In the genomic region with DNA sequence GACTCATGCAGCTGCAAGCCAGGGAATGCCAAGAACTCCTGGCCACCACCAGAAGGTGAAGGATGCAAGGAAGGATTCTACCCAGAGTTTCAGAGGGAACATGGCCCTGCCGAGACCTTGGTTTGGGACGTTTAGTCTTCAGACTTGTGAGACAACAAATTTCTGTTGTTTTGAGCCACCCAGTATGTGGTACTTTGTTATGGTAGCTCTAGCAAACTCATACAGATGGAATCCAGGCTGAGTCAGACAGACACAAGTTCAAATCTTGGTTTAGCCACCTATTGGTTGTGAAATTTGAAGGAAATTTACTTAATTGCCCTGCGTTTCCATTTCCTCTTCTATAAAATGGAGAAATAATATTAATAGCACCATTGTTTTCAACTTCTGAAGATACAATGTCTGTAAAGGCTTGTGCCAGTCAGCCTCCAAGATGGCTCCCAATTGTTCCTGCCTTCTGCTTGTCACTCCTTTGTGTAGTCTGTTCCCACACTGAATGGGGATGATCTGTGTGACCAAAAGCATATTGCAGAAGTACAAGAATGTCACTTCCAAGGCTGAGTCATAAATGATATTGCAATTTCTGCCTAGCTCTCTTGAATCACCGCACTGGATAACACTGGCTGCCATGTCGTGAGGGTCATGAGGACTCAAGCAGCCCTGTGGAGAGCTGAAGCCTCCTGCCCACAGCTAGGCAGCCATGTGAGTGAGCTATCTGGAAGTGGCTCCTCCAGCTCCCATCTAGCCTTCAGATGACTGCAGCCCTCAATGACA, we compare ENCODE assay signal across 17 cellular contexts.
A peak's percentile ranks its signal among the peaks of the same experiment; 100 is the strongest.
DNase-seq lines count a peak whose midpoint lies in the region; ATAC-seq and TF ChIP-seq lines count a peak whose summit lies in the region.
"Had no signal": no experiment of that assay in that cellular context is flagged by ENCODE, and none has a peak within 500 bp of the region (broad histone marks: within the 10 kb centered on the region; RNA-seq: fewer than 3 reads in every experiment).

No MANE protein-coding gene starts in this region.

- ATAC-seq in omental fat pad (ENCODE audit: low FRiP score) (peak; percentile 42), HG02798 (IDR thresholded peaks at IDR 0.05; ENCODE audit: poor library complexity, unreplicated experiment) (no peak), esophagus mucosa (no peak)
- ATAC-seq: body of pancreas; stimulated activated naive CD8-positive, alpha-beta T cell treated with anti-CD3 and anti-CD28 coated beads, Interleukin-15, Interleukin-2, amounts not matched to agents 100 U/mL and 50 U/mL, for 24 hours had no signal

- H3K9me3 ChIP-seq in OCI-LY7 (ENCODE audit: low read length), result 0 out of 2 replicates have a peak, but pooled peaks cover 10% of the 10 kb centered on the region
- H3K9me3 ChIP-seq: body of pancreas, HAP-1, left ventricle myocardium inferior had no signal

- DNase-seq in GM03348 (ENCODE audit: low spot score) (peak; percentile 27), NOMO-1 treated with DMSO at 0.1 percent for 48 hours (lab: John Stamatoyannopoulos, UW; ENCODE audit: unreplicated experiment) (peak; percentile 86), endothelial cell (ENCODE audit: low spot score) (no peak), omental fat pad (ENCODE audit: low spot score) (no peak), OCI-LY7 (ENCODE audit: low spot score) (no peak)
- no peak for DNase-seq in activated CD4-positive, alpha-beta T cell treated with anti-CD3 and anti-CD28 coated beads for 4 hours
- DNase-seq: activated effector memory CD4-positive, alpha-beta T cell treated with anti-CD3 and anti-CD28 coated beads, Interleukin-2, amount 50 U/mL, for 16 hours; left ventricle myocardium inferior; NCI-H1092 treated with DMSO at 0.1 percent for 48 hours; NCI-H446 treated with DMSO at 0.1 percent for 48 hours; stimulated activated naive CD8-positive, alpha-beta T cell treated with anti-CD3 and anti-CD28 coated beads, Interleukin-15, Interleukin-2, amounts not matched to agents 100 U/mL and 50 U/mL, for 24 hours had no signal

- POLR2A ChIA-PET in OCI-LY7 (lab: Charles Lee), result interaction anchor here (0.7 to 1.9 kb wide), 3 partner anchors 10 to 26 kb away, joined by 3 to 9 read pairs (median 3); no protein-coding TSS in a partner anchor

- H3K27ac Mint-ChIP-seq in endothelial cell (ENCODE audit: unreplicated experiment), result no peak overlapping the region

- TF ChIP-seq CTCF in endothelial cell (IDR thresholded peaks at IDR 0.05; ENCODE audit: unreplicated experiment), result no peak
- no peak for TF ChIP-seq CTCF in omental fat pad (IDR thresholded peaks at IDR 0.05)
- TF ChIP-seq CTCF in OCI-LY7 (conservative IDR thresholded peaks at IDR 0.05; ENCODE audit: low read length), result no peak

- H3K27me3 Mint-ChIP-seq in endothelial cell (ENCODE audit: unreplicated experiment), result no peaks in the 10 kb centered on the region

- H3K27ac ChIP-seq in OCI-LY7 (ENCODE audit: low read depth, low read length, poor library complexity, severe bottlenecking), result no peak overlapping the region
- H3K27ac ChIP-seq: body of pancreas, C4-2B, left ventricle myocardium inferior, RWPE1 had no signal

- H3K4me1 Mint-ChIP-seq in endothelial cell (ENCODE audit: unreplicated experiment), result peaks cover 3% of the 10 kb centered on the region

- H3K4me1 ChIP-seq in OCI-LY7 (ENCODE audit: insufficient read depth, low read length, poor library complexity, severe bottlenecking), result no peaks in the 10 kb centered on the region
- H3K4me1 ChIP-seq: body of pancreas, HAP-1, left ventricle myocardium inferior had no signal

- H2AFZ ChIP-seq in OCI-LY7 (ENCODE audit: low read length), result no peak overlapping the region

- H3K4me2 ChIP-seq in OCI-LY7 (ENCODE audit: low read length), result no peak overlapping the region

- H3K4me3 ChIP-seq in OCI-LY7 (ENCODE audit: low read depth, low read length, poor library complexity, severe bottlenecking), result no peak overlapping the region
- H3K4me3 ChIP-seq: body of pancreas, HAP-1, left ventricle myocardium inferior had no signal

- intact Hi-C loops in OCI-LY7 (cut with micrococcal nuclease; ENCODE audit: unreplicated experiment), result no loop called here

- no peaks in the 10 kb centered on the region for H3K9me2 ChIP-seq in OCI-LY7 (ENCODE audit: insufficient read depth, low read length)

- no peaks in the 10 kb centered on the region for H4K20me1 ChIP-seq in OCI-LY7 (ENCODE audit: insufficient read depth, low read length)

- CTCF ChIA-PET in OCI-LY7 (lab: Charles Lee; ENCODE audit: unreplicated experiment), result no interaction called here

- BruUV-seq in OCI-LY7 (replicated peaks; lab: Mats Ljungman, UMichigan), result no TSS peak

- peak overlapping the region; percentile 44 for H3K4me3 Mint-ChIP-seq in endothelial cell (ENCODE audit: unreplicated experiment)

- no peaks in the 10 kb centered on the region for H3K79me2 ChIP-seq in OCI-LY7 (ENCODE audit: insufficient read depth, low read depth, low read length)

- peaks cover 5% of the 10 kb centered on the region for H3K36me3 Mint-ChIP-seq in endothelial cell (ENCODE audit: low read depth, unreplicated experiment)

- H3K36me3 ChIP-seq in OCI-LY7 (ENCODE audit: insufficient read depth, low read length), result no peaks in the 10 kb centered on the region
- H3K36me3 ChIP-seq: HAP-1, left ventricle myocardium inferior had no signal

- H3K9me3 Mint-ChIP-seq in endothelial cell (ENCODE audit: unreplicated experiment), result no peaks in the 10 kb centered on the region

Comparison
In these comparisons a context has a peak if more than half of its experiments do, and no peak if none do; other contexts are left out.
1. DNase-seq: peak in GM03348 (single experiment) and NOMO-1 treated with DMSO at 0.1 percent for 48 hours (single experiment); none in endothelial cell (single experiment), omental fat pad (single experiment), activated CD4-positive, alpha-beta T cell treated with anti-CD3 and anti-CD28 coated beads for 4 hours (0 of 2) and OCI-LY7 (single experiment).